9 cellular contexts compared by ENCODE assay signal in genomic region chr3:42195879-42196330, GRCh38.
DNase-seq lines count a peak whose midpoint lies in the region; ATAC-seq and TF ChIP-seq lines count a peak whose summit lies in the region.
"Had no signal": no experiment of that assay in that cellular context is flagged by ENCODE, and none has a peak within 500 bp of the region (broad histone marks: within the 10 kb centered on the region; RNA-seq: fewer than 3 reads in every experiment).

No MANE protein-coding gene starts in this region.

- peak overlapping the region; percentile 67 for H3K27ac ChIP-seq in SK-N-MC

- ATAC-seq in GM19043 (IDR thresholded peaks at IDR 0.05; ENCODE audit: low read depth, unreplicated experiment) = peak; percentile 73
- ATAC-seq in HG02938 (IDR thresholded peaks at IDR 0.05; ENCODE audit: unreplicated experiment) = peak; percentile 68
- ATAC-seq in omental fat pad (ENCODE audit: low FRiP score) = no peak

- no peak for TF ChIP-seq CTCF in omental fat pad (IDR thresholded peaks at IDR 0.05)

- no peaks in the 10 kb centered on the region for H3K9me3 ChIP-seq in SK-N-MC (ENCODE audit: low read depth, low read length)

- H3K4me3 ChIP-seq in SK-N-MC = 0 out of 2 replicates have a peak overlapping the region, but pooled peaks have one; percentile 28

- DNase-seq in EH (ENCODE audit: low read depth) (peak; percentile 41), SK-N-MC (ENCODE audit: low read depth, low spot score) (no peak), NK-92 (lab: John Stamatoyannopoulos, UW; ENCODE audit: unreplicated experiment) (no peak), T-helper 1 cell (no peak), omental fat pad (ENCODE audit: low spot score) (no peak)
- DNase-seq in activated CD4-positive, alpha-beta T cell treated with anti-CD3 and anti-CD28 coated beads for 1 hour = no peak
- DNase-seq: naive B cell had no signal

- no peaks in the 10 kb centered on the region; the same call in 1 of the 2 replicates for H3K36me3 ChIP-seq in SK-N-MC (ENCODE audit: insufficient read depth, low read length)

- no peak overlapping the region for H3K9ac ChIP-seq in SK-N-MC (ENCODE audit: insufficient read length)
